In genomic region chr2:3460831-3461544, GRCh38 we compare ENCODE assay signal across 1 cellular context.
TF ChIP-seq lines count a peak whose summit lies in the region.

No MANE protein-coding gene starts in this region.

TF ChIP-seq in GM12878, 131 proteins besides CTCF, POLR2A, EP300 and RAD21 (continued from another document):
- TF ChIP-seq RBBP5 (conservative IDR thresholded peaks at IDR 0.05) (no peak), IKZF2 (IDR thresholded peaks at IDR 0.05) (no peak), RB1 (IDR thresholded peaks at IDR 0.05; ENCODE audit: borderline replicate concordance) (no peak), EED (IDR thresholded peaks at IDR 0.05; ENCODE audit: low read depth) (no peak), SIX5 (IDR thresholded peaks at IDR 0.05; ENCODE audit: low read depth, low read length, severe bottlenecking) (no peak), POLR2AphosphoS2 (IDR thresholded peaks at IDR 0.05; ENCODE audit: low read depth, low read length) (no peak), ATF7 (IDR thresholded peaks at IDR 0.05; ENCODE audit: low read depth) (no peak), HDAC2 (IDR thresholded peaks at IDR 0.05) (no peak), EGR1 (IDR thresholded peaks at IDR 0.05; ENCODE audit: borderline replicate concordance in 1 of 2, low read depth in 2 of 2, low read length in 2 of 2) (no peak)
- TF ChIP-seq, protein P1, sequence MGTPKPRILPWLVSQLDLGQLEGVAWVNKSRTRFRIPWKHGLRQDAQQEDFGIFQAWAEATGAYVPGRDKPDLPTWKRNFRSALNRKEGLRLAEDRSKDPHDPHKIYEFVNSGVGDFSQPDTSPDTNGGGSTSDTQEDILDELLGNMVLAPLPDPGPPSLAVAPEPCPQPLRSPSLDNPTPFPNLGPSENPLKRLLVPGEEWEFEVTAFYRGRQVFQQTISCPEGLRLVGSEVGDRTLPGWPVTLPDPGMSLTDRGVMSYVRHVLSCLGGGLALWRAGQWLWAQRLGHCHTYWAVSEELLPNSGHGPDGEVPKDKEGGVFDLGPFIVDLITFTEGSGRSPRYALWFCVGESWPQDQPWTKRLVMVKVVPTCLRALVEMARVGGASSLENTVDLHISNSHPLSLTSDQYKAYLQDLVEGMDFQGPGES (IDR thresholded peaks at IDR 0.05): no peak
